In the genomic region with DNA sequence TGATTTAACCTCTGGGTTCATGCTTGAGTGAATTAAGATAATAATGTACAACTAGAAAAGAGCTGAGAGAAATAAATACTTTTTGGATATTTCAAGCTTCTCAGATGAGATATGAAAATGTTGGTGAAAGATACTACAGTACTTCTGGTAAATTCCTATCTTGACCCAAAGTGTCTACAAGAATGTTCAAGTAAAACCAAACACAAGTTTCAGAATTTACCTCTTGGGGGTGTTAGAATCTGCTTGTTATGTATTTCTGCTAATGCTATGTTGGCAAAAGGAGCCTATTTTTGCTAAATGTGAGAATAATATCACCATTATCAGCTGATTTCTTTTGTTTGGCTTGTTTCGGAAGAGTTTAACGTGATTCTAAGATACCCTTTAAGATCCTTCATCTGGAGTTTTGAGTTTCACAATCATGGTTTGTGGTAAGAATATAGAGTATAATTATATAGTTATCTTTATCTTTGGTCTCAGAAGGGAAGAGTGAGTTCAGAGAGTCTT, we compare ENCODE assay signal across 21 cellular contexts.
"Had no signal": no experiment of that assay in that cellular context is flagged by ENCODE, and none has a peak within 500 bp of the region (broad histone marks: within the 10 kb centered on the region; RNA-seq: fewer than 3 reads in every experiment).

No MANE protein-coding gene starts in this region.

- DNase-seq: activated B cell treated with CpG ODN at 0.5 μM for 24 hours; activated CD4-positive, alpha-beta memory T cell treated with anti-CD3 and anti-CD28 coated beads for 36 hours; activated CD4-positive, alpha-beta T cell treated with anti-CD3 and anti-CD28 coated beads, Interleukin-2, amount 10 ng/mL, durations not matched to agents 7 days and 5 days; activated CD8-positive, alpha-beta memory T cell treated with anti-CD3 and anti-CD28 coated beads for 24 hours; activated effector memory CD4-positive, alpha-beta T cell treated with anti-CD3 and anti-CD28 coated beads, Interleukin-2, amount 50 U/mL, for 16 hours; activated naive CD4-positive, alpha-beta T cell treated with anti-CD3 and anti-CD28 coated beads for 36 hours; activated T-cell treated with anti-CD3 and anti-CD28 coated beads, Interleukin-2, amount 50 U/mL, for 4 hours; amygdala; KG1; MG63; NCI-H1105; NCI-H1436 treated with DMSO at 0.1 percent for 48 hours; NCI-H187 treated with DMSO at 0.1 percent for 48 hours; NCI-H2081 treated with DMSO at 0.1 percent for 48 hours; NCI-H446; NCI-H526; NCI-H774; PC-3; SHP77 treated with DMSO at 0.1 percent for 48 hours; T-helper 17 cell; T-helper 9 cell had no signal

- H3K9me3 ChIP-seq: MG63 had no signal

- H3K4me3 ChIP-seq: MG63 had no signal

- H3K36me3 ChIP-seq: MG63 had no signal

- H3K27me3 ChIP-seq: MG63 had no signal

- ATAC-seq: activated T-cell treated with anti-CD3 and anti-CD28 coated beads, Interleukin-2, amount 50 U/mL, for 4 hours; T-helper 17 cell had no signal
